11 cellular contexts compared by ENCODE assay signal in genomic region chr2:241063587-241063986, GRCh38. TPM values are rescaled to one million over a fixed set of nuclear protein-coding genes. Genes with fewer than 3 reads are reported as not detected.
DNase-seq lines count a peak whose midpoint lies in the region; ATAC-seq and TF ChIP-seq lines count a peak whose summit lies in the region.
"Had no signal": no experiment of that assay in that cellular context is flagged by ENCODE, and none has a peak within 500 bp of the region (broad histone marks: within the 10 kb centered on the region; RNA-seq: fewer than 3 reads in every experiment).

No MANE protein-coding gene starts in this region.

- no peak overlapping the region for H3K27ac ChIP-seq in right cardiac atrium (ENCODE audit: low read length)
- H3K27ac ChIP-seq: cardiac muscle cell, neutrophil had no signal

- 39% methylated on average over 8 of the region's 8 CpGs for WGBS in right cardiac atrium

- intact Hi-C loops in right cardiac atrium (cut with DNase I) = loop anchor here in 1 of 4 donors (10.0 kb wide), 1 partner anchor 199 kb away; the partner anchor contains the start of gene AGXT

- TF ChIP-seq CTCF in GM13976 (IDR thresholded peaks at IDR 0.05; ENCODE audit: borderline replicate concordance, control extremely low read depth, extremely low read depth, insufficient read depth, missing control alignments) = no peak
- peak; percentile 7 for TF ChIP-seq CTCF in retinal pigment epithelial cell (conservative IDR thresholded peaks at IDR 0.05; ENCODE audit: low read depth, low read length)

- in situ Hi-C loops in GM13976 (cut with MboI; ENCODE audit: low sequenced_read_pairs, unreplicated experiment) = no loop called here

- POLR2A ChIA-PET in T-cell (lab: Charles Lee) = no interaction called here

- peaks cover 5 to 8% (median 5%) of the 10 kb centered on the region in 3 donors for H3K4me1 Mint-ChIP-seq in T-cell

- no peaks in the 10 kb centered on the region for H3K9me3 ChIP-seq in right cardiac atrium (ENCODE audit: control insufficient read depth, low read length)
- H3K9me3 ChIP-seq: neutrophil had no signal

- no peaks in the 10 kb centered on the region for H3K27me3 Mint-ChIP-seq in T-cell

- H3K9me3 Mint-ChIP-seq in T-cell = no peaks in the 10 kb centered on the region

- CTCF ChIA-PET in T-cell (lab: Charles Lee) = interaction anchor here (0.6 to 0.7 kb wide), 3 partner anchors 88 to 91 kb away, joined by 3 to 4 read pairs (median 3); no protein-coding TSS in a partner anchor

- H3K4me1 ChIP-seq in right cardiac atrium (ENCODE audit: control insufficient read depth, insufficient read depth, low read length) = no peaks in the 10 kb centered on the region

- H3K4me3 Mint-ChIP-seq in T-cell = peak overlapping the region in 2 of 3 donors; percentile 57 to 61

- H3K27ac Mint-ChIP-seq in T-cell = no peak overlapping the region

- peaks cover 4% of the 10 kb centered on the region for H3K36me3 Mint-ChIP-seq in T-cell

- no peak overlapping the region for H3K4me3 ChIP-seq in right cardiac atrium (ENCODE audit: low read length)
- H3K4me3 ChIP-seq in retinal pigment epithelial cell (ENCODE audit: low read length) = no peak overlapping the region
- H3K4me3 ChIP-seq: cardiac muscle cell had no signal

- H3K27me3 ChIP-seq in right cardiac atrium (ENCODE audit: control insufficient read depth, insufficient read depth) = no peaks in the 10 kb centered on the region
- H3K27me3 ChIP-seq: cardiac muscle cell had no signal

- ATAC-seq in T-cell (replicated peaks in 1 of 4) (peak; percentile 21 to 55 (median 36)), right cardiac atrium (peak; percentile 15 to 22), HG02798 (IDR thresholded peaks at IDR 0.05; ENCODE audit: poor library complexity, unreplicated experiment) (no peak)

- DNase-seq in GM13976 (ENCODE audit: low spot score) (peak; percentile 55), T-cell (peak in 2 of 34 experiments; percentile 11 to 21), right cardiac atrium (peak in 2 of 3 donors; percentile 46 to 58), retinal pigment epithelial cell (ENCODE audit: low read depth) (no peak), amniotic stem cell (lab: John Stamatoyannopoulos, UW) (no peak), iPS-NIHi11 (ENCODE audit: low spot score) (no peak)
- DNase-seq: GF-D8, glutamatergic neuron had no signal

RNA-seq across cellular contexts. Expression of gene MTERF4, which starts 38.5 kb away (rescaled TPM):
- 100 to 1,000 TPM in 4 of 5 donors, 10 to 100 TPM in 1; 78.7 to 171 (median 109) TPM for total RNA-seq in T-cell
- 10 to 100 TPM; 17.6 to 23.2 (median 20.4) TPM for total RNA-seq in right cardiac atrium
- polyA plus RNA-seq in right cardiac atrium = 21.5 TPM

Comparison
In these comparisons a context has a peak if more than half of its experiments do, and no peak if none do; other contexts are left out.
1. DNase-seq: peak in GM13976 (single experiment) and right cardiac atrium (2 of 3); none in retinal pigment epithelial cell (single experiment), amniotic stem cell (single experiment) and iPS-NIHi11 (single experiment).